21 cellular contexts compared by ENCODE assay signal in genomic region chr3:120129718-120130117, GRCh38. TPM values are rescaled to one million over a fixed set of nuclear protein-coding genes. Genes with fewer than 3 reads are reported as not detected.
DNase-seq lines count a peak whose midpoint lies in the region; ATAC-seq and TF ChIP-seq lines count a peak whose summit lies in the region.
"Had no signal": no experiment of that assay in that cellular context is flagged by ENCODE, and none has a peak within 500 bp of the region (broad histone marks: within the 10 kb centered on the region; RNA-seq: fewer than 3 reads in every experiment).

No MANE protein-coding gene starts in this region.

- H3K27ac ChIP-seq in foreskin keratinocyte, result no peak overlapping the region
- H3K27ac ChIP-seq: gastrocnemius medialis, suprapubic skin had no signal

- DNase-seq in AG20443 (ENCODE audit: low spot score) (peak; percentile 41), HCEC 1CT (peak; percentile 51), foreskin keratinocyte (peak in 1 of 2 donors; percentile 34), islet precursor cell (no peak), NCI-H1092 (lab: John Stamatoyannopoulos, UW) (no peak), NK-92 (lab: John Stamatoyannopoulos, UW; ENCODE audit: unreplicated experiment) (no peak)
- DNase-seq: activated CD4-positive, alpha-beta T cell treated with anti-CD3 and anti-CD28 coated beads for 1 hour; activated CD8-positive, alpha-beta T cell treated with anti-CD3 and anti-CD28 coated beads, Interleukin-2, amount 10 ng/mL, durations not matched to agents 7 days and 5 days; activated effector memory CD4-positive, alpha-beta T cell treated with anti-CD3 and anti-CD28 coated beads, Interleukin-2, amount 50 U/mL, for 16 hours; activated naive CD8-positive, alpha-beta T cell treated with anti-CD3 and anti-CD28 coated beads, Interleukin-2, amount 10 ng/mL, durations not matched to agents 7 days and 5 days; activated T-cell treated with anti-CD3 and anti-CD28 coated beads for 4 hours; gastrocnemius medialis; hippocampal formation; NCI-H187 treated with DMSO at 0.1 percent for 48 hours; NK-92 treated with Interleukin-12 subunit alpha and Interleukin-12 subunit beta, amount 100 ng/mL, for 24 hours; retina; T-helper 1 cell had no signal

- no peak for TF ChIP-seq CTCF in foreskin keratinocyte (conservative IDR thresholded peaks at IDR 0.05)

- H3K4me1 ChIP-seq in foreskin keratinocyte, result no peaks in the 10 kb centered on the region
- H3K4me1 ChIP-seq: gastrocnemius medialis, suprapubic skin had no signal

- ATAC-seq in SK-N-SH treated with all-trans-retinoic acid at 6 μM for 48 hours (peak; percentile 80), foreskin keratinocyte (peak; percentile 62), HG03045 (IDR thresholded peaks at IDR 0.05; ENCODE audit: unreplicated experiment) (no peak)
- ATAC-seq: activated CD8-positive, alpha-beta T cell treated with anti-CD3 and anti-CD28 coated beads, Interleukin-2, amount 10 ng/mL, durations not matched to agents 7 days and 5 days; gastrocnemius medialis; stimulated activated effector memory CD8-positive, alpha-beta T cell treated with anti-CD3 and anti-CD28 coated beads, Interleukin-12 subunit alpha, Interleukin-12 subunit beta, amount 100 ng/mL, for 72 hours had no signal

- H3K27me3 ChIP-seq in foreskin keratinocyte, result no peaks in the 10 kb centered on the region
- H3K27me3 ChIP-seq: gastrocnemius medialis, suprapubic skin had no signal

TF ChIP-seq in SK-N-SH treated with all-trans-retinoic acid at 6 μM for 48 hours, 23 proteins besides CTCF, POLR2A, EP300 and RAD21:
- TF ChIP-seq ARNTL (CRISPR knock-in tag; IDR thresholded peaks at IDR 0.05; ENCODE audit: borderline replicate concordance, low read depth), result no peak

RNA-seq across cellular contexts. Expression of gene GSK3B, which starts 35.5 kb away (rescaled TPM):
- 92.4 and 96.0 TPM in 2 replicates for total RNA-seq in foreskin keratinocyte
- polyA plus RNA-seq in foreskin keratinocyte, result 34.6 and 37.2 TPM in 2 replicates

Comparison
In these comparisons a context has a peak if more than half of its experiments do, and no peak if none do; other contexts are left out.
1. DNase-seq: peak in AG20443 (single experiment) and HCEC 1CT (single experiment); none in islet precursor cell (single experiment), NCI-H1092 (single experiment) and NK-92 (single experiment).